ENCODE assay signal across 1 cellular context in genomic region chr4:81723044-81723884, GRCh38.
TF ChIP-seq lines count a peak whose summit lies in the region.

No MANE protein-coding gene starts in this region.

TF ChIP-seq in SK-N-SH treated with all-trans-retinoic acid at 6 μM for 48 hours, 23 proteins besides CTCF, POLR2A, EP300 and RAD21 (continued from another document):
- TF ChIP-seq CREB5 (CRISPR knock-in tag; IDR thresholded peaks at IDR 0.05; ENCODE audit: low read depth) (no peak), ISL1 (CRISPR knock-in tag; IDR thresholded peaks at IDR 0.05) (no peak), ZFP30 (CRISPR knock-in tag; IDR thresholded peaks at IDR 0.05) (no peak), RARB (CRISPR knock-in tag; IDR thresholded peaks at IDR 0.05) (no peak), TCF4 (CRISPR knock-in tag; IDR thresholded peaks at IDR 0.05; ENCODE audit: borderline replicate concordance) (no peak), BACH2 (CRISPR knock-in tag; IDR thresholded peaks at IDR 0.05; ENCODE audit: borderline replicate concordance) (no peak), CSDC2 (CRISPR knock-in tag; IDR thresholded peaks at IDR 0.05) (no peak), ZNF8 (CRISPR knock-in tag; IDR thresholded peaks at IDR 0.05) (no peak), ZNF565 (CRISPR knock-in tag; conservative IDR thresholded peaks at IDR 0.05; ENCODE audit: low read depth) (no peak), PPARA (CRISPR knock-in tag; IDR thresholded peaks at IDR 0.05; ENCODE audit: borderline replicate concordance) (no peak)
